In genomic region chr10:87036623-87037022, GRCh38 we compare ENCODE assay signal across 32 cellular contexts. TPM values are rescaled to one million over a fixed set of nuclear protein-coding genes. Genes with fewer than 3 reads are reported as not detected.
"Had no signal": no experiment of that assay in that cellular context is flagged by ENCODE, and none has a peak within 500 bp of the region (broad histone marks: within the 10 kb centered on the region; RNA-seq: fewer than 3 reads in every experiment).

No MANE protein-coding gene starts in this region.

- H3K27ac Mint-ChIP-seq: dendritic cell treated with granulocyte-macrophage colony-stimulating factor and Interleukin-4, amounts not matched to agents 40 ng/mL and 50 ng/mL, for 4 days; effector memory CD8-positive, alpha-beta T cell; endodermal cell; mesothelial cell of epicardium; naive B cell had no signal

- ATAC-seq: effector memory CD8-positive, alpha-beta T cell; gastrocnemius medialis; heart right ventricle; left cardiac atrium; left lung; left ventricle myocardium superior; lower lobe of right lung; mucosa of descending colon had no signal

- H3K27me3 ChIP-seq: colonic mucosa, esophagus squamous epithelium, gastrocnemius medialis, heart right ventricle, left lung had no signal

- H3K4me1 Mint-ChIP-seq: endodermal cell, mesothelial cell of epicardium, naive B cell had no signal

- H3K36me3 Mint-ChIP-seq: mesothelial cell of epicardium, naive B cell had no signal

- FAIRE-seq: endometrium, islet of Langerhans, keratinocyte had no signal

- H3K4me3 Mint-ChIP-seq: dendritic cell treated with granulocyte-macrophage colony-stimulating factor and Interleukin-4, amounts not matched to agents 40 ng/mL and 50 ng/mL, for 4 days; effector memory CD8-positive, alpha-beta T cell; endodermal cell; mesothelial cell of epicardium; naive B cell had no signal

- H3K4me1 ChIP-seq: colonic mucosa, gastrocnemius medialis, heart right ventricle, left lung, lower lobe of right lung had no signal

- H3K9me3 ChIP-seq: colonic mucosa, esophagus squamous epithelium, gastrocnemius medialis, left lung, lower lobe of right lung, mucosa of descending colon had no signal

- H3K36me3 ChIP-seq: colonic mucosa, esophagus squamous epithelium, gastrocnemius medialis, heart right ventricle, left lung, lower lobe of right lung had no signal

- H3K9me3 Mint-ChIP-seq: dendritic cell treated with granulocyte-macrophage colony-stimulating factor and Interleukin-4, amounts not matched to agents 40 ng/mL and 50 ng/mL, for 4 days had no signal

- H3K27ac ChIP-seq: colonic mucosa, esophagus squamous epithelium, gastrocnemius medialis, heart right ventricle, left lung, lower lobe of right lung had no signal

- H3K4me3 ChIP-seq: colonic mucosa, esophagus squamous epithelium, gastrocnemius medialis, heart right ventricle, left lung, lower lobe of right lung, mucosa of descending colon had no signal

- DNase-seq: colonic mucosa; cortex of kidney; effector CD8-positive, alpha-beta T cell; effector memory CD8-positive, alpha-beta T cell; endodermal cell; esophagus squamous epithelium; foreskin fibroblast; foreskin melanocyte; gastrocnemius medialis; glutamatergic neuron; head of caudate nucleus; heart right ventricle; hippocampal formation; left cardiac atrium; left lung; left ventricle myocardium superior; lower lobe of right lung; mesenchymal stem cell; mucosa of descending colon; naive B cell had no signal

RNA-seq across cellular contexts. Expression of gene FAM25A, which starts 16.5 kb away (rescaled TPM):
- total RNA-seq: colonic mucosa, dermis microvascular lymphatic vessel endothelial cell, endodermal cell, epithelial cell of proximal tubule, gastrocnemius medialis, glomerular endothelial cell, heart right ventricle, kidney epithelial cell, left cardiac atrium, left lung, left ventricle myocardium superior, lower lobe of right lung, lung microvascular endothelial cell, mesenteric fat pad, mesothelial cell of epicardium, mucosa of descending colon, myocyte had no signal
- polyA plus RNA-seq: heart right ventricle had no signal
